ENCODE assay signal across 9 cellular contexts in the genomic region with DNA sequence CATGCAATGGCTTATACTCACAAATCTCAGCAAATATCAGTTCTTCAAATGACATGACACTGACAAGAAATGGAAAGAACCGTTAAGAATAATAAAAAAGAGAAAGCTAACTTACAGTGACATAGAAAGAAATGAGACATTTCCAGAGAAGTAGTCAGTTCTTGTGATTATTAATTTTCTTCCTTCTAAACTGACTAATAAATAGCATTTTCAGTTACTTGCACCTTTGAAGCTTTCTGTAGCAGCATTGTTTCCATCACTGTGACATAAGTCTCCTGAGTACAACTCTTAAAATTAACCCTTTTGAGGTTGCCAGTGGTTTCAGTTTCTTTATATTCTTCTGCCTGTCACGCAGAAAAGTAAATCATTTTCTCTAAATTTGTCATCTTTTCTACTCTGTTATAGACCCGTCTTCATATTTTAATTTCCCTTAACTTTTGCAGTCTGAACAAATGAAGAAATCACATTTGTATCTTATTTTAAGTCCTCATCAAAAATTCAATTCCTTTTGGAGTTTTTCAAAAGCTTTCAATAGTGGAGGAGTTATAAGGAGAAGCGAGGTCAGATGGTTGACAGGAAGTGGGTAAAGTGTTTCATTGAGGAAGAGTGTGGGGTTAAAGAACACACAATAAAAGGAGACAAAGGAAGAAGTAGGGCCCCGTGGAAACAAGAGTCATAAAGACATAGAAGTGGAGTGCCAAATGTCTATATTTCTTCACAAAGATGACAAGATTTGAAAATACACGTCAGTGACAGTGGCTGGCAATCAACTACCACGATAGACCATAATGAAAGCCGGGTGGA. TPM values are rescaled to one million over a fixed set of nuclear protein-coding genes. Genes with fewer than 3 reads are reported as not detected.
A peak's percentile ranks its signal among the peaks of the same experiment; 100 is the strongest.
DNase-seq lines count a peak whose midpoint lies in the region; ATAC-seq and TF ChIP-seq lines count a peak whose summit lies in the region.
"Had no signal": no experiment of that assay in that cellular context is flagged by ENCODE, and none has a peak within 500 bp of the region (broad histone marks: within the 10 kb centered on the region; RNA-seq: fewer than 3 reads in every experiment).

No MANE protein-coding gene starts in this region.

- no peak for TF ChIP-seq EP300 in transverse colon (IDR thresholded peaks at IDR 0.05; ENCODE audit: low read depth)

- H2BK15ac ChIP-seq in neuronal stem cell (ENCODE audit: low read length) = no peak overlapping the region

- H4K91ac ChIP-seq in neuronal stem cell (ENCODE audit: low read depth, low read length, poor library complexity) = no peak overlapping the region

- DNase-seq in SIG-M5 treated with dmso at 0.1 percent for 504 hours (lab: John Stamatoyannopoulos, UW; ENCODE audit: unreplicated experiment) = peak; percentile 29
- no peak for DNase-seq in SIG-M5 (lab: John Stamatoyannopoulos, UW)
- DNase-seq in NAMALWA (ENCODE audit: low spot score) = peak; percentile 23
- no peak for DNase-seq in neuronal stem cell (ENCODE audit: low spot score)
- no peak for DNase-seq in NCI-H510A (lab: John Stamatoyannopoulos, UW)
- no peak for DNase-seq in transverse colon
- no peak for DNase-seq in ascending aorta (ENCODE audit: low spot score in 2 of 2)
- DNase-seq: MG63 had no signal

- H3K36me3 ChIP-seq in neuronal stem cell (replicated peaks in 1 of 2; ENCODE audit: control insufficient read depth in 2 of 2, insufficient read depth in 2 of 2, low read length in 2 of 2) (no peaks in the 10 kb centered on the region), transverse colon (no peaks in the 10 kb centered on the region), ascending aorta (no peaks in the 10 kb centered on the region)
- H3K36me3 ChIP-seq: MG63 had no signal

- no peak overlapping the region for H3K4me2 ChIP-seq in neuronal stem cell (ENCODE audit: insufficient read depth, low read length, poor library complexity, severe bottlenecking)

- no peak overlapping the region for H3K4ac ChIP-seq in neuronal stem cell (ENCODE audit: low read length)

- H3K79me1 ChIP-seq in neuronal stem cell (ENCODE audit: low read depth, low read length) = no peaks in the 10 kb centered on the region

- no peak overlapping the region for H3K18ac ChIP-seq in neuronal stem cell (ENCODE audit: low read length)

- in situ Hi-C loops in transverse colon (cut with MboI; ENCODE audit: low pct_ligation_motif_present in 1 of 4, low pct_unique_long_range_greater_than_20kb in 1 of 4, low sequenced_read_pairs in 3 of 4) = no loop called here

- H3K14ac ChIP-seq in neuronal stem cell (ENCODE audit: low read length) = no peak overlapping the region

- no peaks in the 10 kb centered on the region for H3K9me3 ChIP-seq in neuronal stem cell (replicated peaks in 1 of 2; ENCODE audit: control insufficient read depth in 2 of 2, insufficient read depth in 1 of 2, low read depth in 1 of 2, low read length in 2 of 2)
- no peaks in the 10 kb centered on the region for H3K9me3 ChIP-seq in transverse colon
- H3K9me3 ChIP-seq in ascending aorta = no peaks in the 10 kb centered on the region
- H3K9me3 ChIP-seq: MG63 had no signal

- no peak overlapping the region for H2BK12ac ChIP-seq in neuronal stem cell (ENCODE audit: low read length)

- intact Hi-C loops in transverse colon (cut with DNase I; ENCODE audit: low total_unique reads) = no loop called here
- intact Hi-C loops in ascending aorta (cut with DNase I) = loop anchor here (5.0 kb wide), 1 partner anchor 37 kb away; no protein-coding TSS in a partner anchor

- H3K9ac ChIP-seq in neuronal stem cell (ENCODE audit: low read depth, low read length, poor library complexity) = no peak overlapping the region

- WGBS in neuronal stem cell (ENCODE audit: extremely low coverage in 2 of 2, insufficient read length in 2 of 2, insufficient replicate concordance in 1 of 2), 2 donors = no CpG with 5 or more reads among the region's 8 CpGs
- 43 to 49% methylated on average over 8 of the region's 8 CpGs for WGBS in transverse colon (ENCODE audit: low coverage in 1 of 2), 2 donors

- H2AK5ac ChIP-seq in neuronal stem cell (ENCODE audit: low read depth, low read length) = no peak overlapping the region

- H3K4me1 ChIP-seq in neuronal stem cell (ENCODE audit: control insufficient read depth in 2 of 2, insufficient read depth in 1 of 2, low read depth in 1 of 2, low read length in 2 of 2) = peaks cover 5 to 6% of the 10 kb centered on the region in 2 donors
- H3K4me1 ChIP-seq in transverse colon = peaks cover 0 to 3% (median 2%) of the 10 kb centered on the region in 4 donors
- peaks cover 0 to 3% of the 10 kb centered on the region in 2 donors for H3K4me1 ChIP-seq in ascending aorta

- H4K8ac ChIP-seq in neuronal stem cell (ENCODE audit: low read depth, low read length) = no peak overlapping the region

- H2BK120ac ChIP-seq in neuronal stem cell (ENCODE audit: low read depth, low read length) = no peak overlapping the region

- TF ChIP-seq POLR2A in transverse colon (IDR thresholded peaks at IDR 0.05) = no peak

- peak overlapping the region; percentile 43 for H2AFZ ChIP-seq in neuronal stem cell (ENCODE audit: low read length)

- H3K27me3 ChIP-seq in neuronal stem cell (ENCODE audit: control insufficient read depth in 3 of 3, insufficient read depth in 3 of 3, low read depth in 1 of 3, low read length in 3 of 3) (no peaks in the 10 kb centered on the region), transverse colon (no peaks in the 10 kb centered on the region), ascending aorta (no peaks in the 10 kb centered on the region)
- H3K27me3 ChIP-seq: MG63 had no signal

- H3K27ac ChIP-seq in neuronal stem cell (replicated peaks; ENCODE audit: low read length) = no peak overlapping the region
- H3K27ac ChIP-seq in transverse colon = no peak overlapping the region
- no peak overlapping the region for H3K27ac ChIP-seq in ascending aorta

- TF ChIP-seq CTCF in transverse colon (IDR thresholded peaks at IDR 0.05) = no peak
- no peak for TF ChIP-seq CTCF in ascending aorta (IDR thresholded peaks at IDR 0.05)

- peak; percentile 94 for ATAC-seq in HG02610 (IDR thresholded peaks at IDR 0.05; ENCODE audit: unreplicated experiment)

- no peak overlapping the region for H3K23ac ChIP-seq in neuronal stem cell (ENCODE audit: low read depth, low read length, poor library complexity)

- H2BK5ac ChIP-seq in neuronal stem cell (ENCODE audit: low read length) = no peak overlapping the region

- H3K4me3 ChIP-seq in neuronal stem cell (ENCODE audit: low read length in 2 of 2) (no peak overlapping the region), transverse colon (no peak overlapping the region), ascending aorta (no peak overlapping the region)
- H3K4me3 ChIP-seq: MG63 had no signal

RNA-seq across cellular contexts. Expression of a gene that starts 57.9 kb away (rescaled TPM):
- 19.5 TPM for polyA plus RNA-seq in neuronal stem cell (2013, experiment 1 of 2)
- polyA plus RNA-seq in neuronal stem cell (2013, experiment 2 of 2) = 19.0 TPM
- 10 to 100 TPM in 2 of 4 donors, 1 to 10 TPM in 2; 5.6 to 58.1 (median 10.4) TPM for total RNA-seq in transverse colon
- 291 TPM for total RNA-seq in ascending aorta

Comparison
In these comparisons a context has a peak if more than half of its experiments do, and no peak if none do; other contexts are left out.
1. DNase-seq: peak in SIG-M5 treated with dmso at 0.1 percent for 504 hours (single experiment) and NAMALWA (single experiment); none in SIG-M5 (single experiment), neuronal stem cell (single experiment), NCI-H510A (single experiment), transverse colon (single experiment) and ascending aorta (0 of 2).